ENCODE assay signal across 8 cellular contexts in genomic region chr15:30823068-30823813, GRCh38.
DNase-seq lines count a peak whose midpoint lies in the region; ATAC-seq and TF ChIP-seq lines count a peak whose summit lies in the region.
"Not testable (repeated sequence)": the region's sequence is repeated elsewhere in the genome, so short reads cannot be mapped to it uniquely, and the experiment has no call there.

No MANE protein-coding gene starts in this region.

- H3K4me1 Mint-ChIP-seq in CD8-positive, alpha-beta T cell (ENCODE audit: low read depth); activated CD4-positive, alpha-beta T cell treated with anti-CD3 and anti-CD28 coated beads for 36 hours: not testable (repeated sequence)

- CTCF ChIA-PET in CD8-positive, alpha-beta T cell (lab: Charles Lee); activated CD4-positive, alpha-beta T cell treated with anti-CD3 and anti-CD28 coated beads for 36 hours (lab: Charles Lee): not testable (repeated sequence)

- H3K27me3 Mint-ChIP-seq in CD8-positive, alpha-beta T cell (ENCODE audit: low read depth); activated CD4-positive, alpha-beta T cell treated with anti-CD3 and anti-CD28 coated beads for 36 hours: not testable (repeated sequence)

- H3K4me3 Mint-ChIP-seq in CD8-positive, alpha-beta T cell: not testable (repeated sequence)
- peak overlapping the region; percentile 78 for H3K4me3 Mint-ChIP-seq in activated CD4-positive, alpha-beta T cell treated with anti-CD3 and anti-CD28 coated beads for 36 hours

- not testable (repeated sequence) for H3K36me3 Mint-ChIP-seq in CD8-positive, alpha-beta T cell; activated CD4-positive, alpha-beta T cell treated with anti-CD3 and anti-CD28 coated beads for 36 hours (ENCODE audit: low read depth)

- DNase-seq in CD8-positive, alpha-beta T cell: peak in 4 of 7 experiments; percentile 17 to 78 (median 38)
- DNase-seq in Kasumi-1 (lab: John Stamatoyannopoulos, UW): peak; percentile 42 to 46
- DNase-seq in NCI-H69 (lab: John Stamatoyannopoulos, UW): peak; percentile 94
- peak; percentile 65 for DNase-seq in activated CD4-positive, alpha-beta T cell treated with anti-CD3 and anti-CD28 coated beads for 36 hours
- peak; percentile 26 for DNase-seq in astrocyte of the cerebellum (ENCODE audit: low read depth)
- DNase-seq in left lobe of liver (ENCODE audit: low spot score): peak; percentile 51
- DNase-seq in stimulated activated CD4-positive, alpha-beta T cell treated with anti-CD3 and anti-CD28 coated beads, Interleukin-4, amount 100 ng/mL, for 1 hour: peak; percentile 25

- ATAC-seq in CD8-positive, alpha-beta T cell: not testable (repeated sequence)
- ATAC-seq in GM21390 (IDR thresholded peaks at IDR 0.05; ENCODE audit: unreplicated experiment): peak; percentile 93
- ATAC-seq in activated CD4-positive, alpha-beta T cell treated with anti-CD3 and anti-CD28 coated beads for 36 hours: peak; percentile 72
- ATAC-seq in left lobe of liver: peak; percentile 86

- H3K4me3 ChIP-seq in CD8-positive, alpha-beta T cell (ENCODE audit: low read depth, low read length): peak overlapping the region; percentile 45
- H3K4me3 ChIP-seq in astrocyte of the cerebellum (ENCODE audit: low read depth, low read length): peak overlapping the region; percentile 58

- H3K27ac ChIP-seq in CD8-positive, alpha-beta T cell (ENCODE audit: low read depth, low read length): peak overlapping the region; percentile 44

- TF ChIP-seq CTCF in CD8-positive, alpha-beta T cell (IDR thresholded peaks at IDR 0.05); astrocyte of the cerebellum (IDR thresholded peaks at IDR 0.05; ENCODE audit: low read depth, low read length, missing control alignments): not testable (repeated sequence)

- not testable (repeated sequence) for H3K9me3 ChIP-seq in CD8-positive, alpha-beta T cell (ENCODE audit: low read length)

- POLR2A ChIA-PET in CD8-positive, alpha-beta T cell (lab: Charles Lee); activated CD4-positive, alpha-beta T cell treated with anti-CD3 and anti-CD28 coated beads for 36 hours (lab: Charles Lee): not testable (repeated sequence)

- intact Hi-C loops in CD8-positive, alpha-beta T cell (cut with DNase I, micrococcal nuclease): not testable (repeated sequence)
- intact Hi-C loops in activated CD4-positive, alpha-beta T cell treated with anti-CD3 and anti-CD28 coated beads for 36 hours (cut with DNase I, micrococcal nuclease): loop anchor here in 1 of 2 experiments (10.0 kb wide), 1 partner anchor 302 kb away; no protein-coding TSS in a partner anchor

- not testable (repeated sequence) for H3K4me1 ChIP-seq in CD8-positive, alpha-beta T cell (ENCODE audit: insufficient read depth, low read length)

- not testable (repeated sequence) for H3K27ac Mint-ChIP-seq in CD8-positive, alpha-beta T cell
- H3K27ac Mint-ChIP-seq in activated CD4-positive, alpha-beta T cell treated with anti-CD3 and anti-CD28 coated beads for 36 hours: peak overlapping the region; percentile 96

- in situ Hi-C loops in astrocyte of the cerebellum (cut with HindIII; ENCODE audit: low sequenced_read_pairs): not testable (repeated sequence)

- H3K27me3 ChIP-seq in CD8-positive, alpha-beta T cell (ENCODE audit: insufficient read depth, low read length): not testable (repeated sequence)

- not testable (repeated sequence) for H3K36me3 ChIP-seq in CD8-positive, alpha-beta T cell (ENCODE audit: insufficient read depth, low read length)

- H3K9me3 Mint-ChIP-seq in CD8-positive, alpha-beta T cell; activated CD4-positive, alpha-beta T cell treated with anti-CD3 and anti-CD28 coated beads for 36 hours (ENCODE audit: low read depth): not testable (repeated sequence)

Comparison
In these comparisons a context has a peak if more than half of its experiments do, and no peak if none do; other contexts are left out.
1. DNase-seq: peak in every context shown above with its lines; median percentile 94 in NCI-H69; 65 in activated CD4-positive, alpha-beta T cell treated with anti-CD3 and anti-CD28 coated beads for 36 hours; 51 in left lobe of liver; 44 in Kasumi-1; 38 in CD8-positive, alpha-beta T cell; 26 in astrocyte of the cerebellum; 25 in stimulated activated CD4-positive, alpha-beta T cell treated with anti-CD3 and anti-CD28 coated beads, Interleukin-4, amount 100 ng/mL, for 1 hour.